Comparison of ENCODE assay signal across 10 cellular contexts in genomic region chr17:39748444-39749034, GRCh38. TPM values are rescaled to one million over a fixed set of nuclear protein-coding genes. Genes with fewer than 3 reads are reported as not detected.
DNase-seq lines count a peak whose midpoint lies in the region; ATAC-seq, FAIRE-seq and TF ChIP-seq lines count a peak whose summit lies in the region.
"Not testable (repeated sequence)": the region's sequence is repeated elsewhere in the genome, so short reads cannot be mapped to it uniquely, and the experiment has no call there.
"Had no signal": no experiment of that assay in that cellular context is flagged by ENCODE, and none has a peak within 500 bp of the region (broad histone marks: within the 10 kb centered on the region; RNA-seq: fewer than 3 reads in every experiment).

No MANE protein-coding gene starts in this region.

- not testable (repeated sequence) for BruUV-seq in IMR-90 (replicated peaks; lab: Mats Ljungman, UMichigan); K562 (replicated peaks; lab: Mats Ljungman, UMichigan); HepG2 (replicated peaks; lab: Mats Ljungman, UMichigan)

- in situ Hi-C loops in IMR-90 (cut with MboI; ENCODE audit: low sequenced_read_pairs); K562 (cut with MboI); HepG2 (cut with HindIII; ENCODE audit: extremely low pct_ligation_motif_present, low pct_unique_long_range_greater_than_20kb): not testable (repeated sequence)

- not testable (repeated sequence) for H4K8ac ChIP-seq in IMR-90 (ENCODE audit: low read depth in 2 of 2, low read length in 2 of 2)

- H3K4ac ChIP-seq in IMR-90 (ENCODE audit: low read depth, low read length), result not testable (repeated sequence)

- H2BK5ac ChIP-seq in IMR-90 (ENCODE audit: low read depth, low read length, poor library complexity, severe bottlenecking), result not testable (repeated sequence)

- H3K27me3 Mint-ChIP-seq in activated T-cell treated with anti-CD3 and anti-CD28 coated beads, Interleukin-2, amount 50 U/mL, for 72 hours (ENCODE audit: low read depth), result not testable (repeated sequence)
- H3K27me3 Mint-ChIP-seq in nephron (ENCODE audit: low read depth), result peaks cover 18% of the 10 kb centered on the region

- H3K4me3 Mint-ChIP-seq in activated T-cell treated with anti-CD3 and anti-CD28 coated beads, Interleukin-2, amount 50 U/mL, for 72 hours; nephron: not testable (repeated sequence)

- peak overlapping the region; percentile 15 for H3K27ac Mint-ChIP-seq in activated T-cell treated with anti-CD3 and anti-CD28 coated beads, Interleukin-2, amount 50 U/mL, for 72 hours
- peak overlapping the region in 2 of 3 experiments; percentile 38 to 63 for H3K27ac Mint-ChIP-seq in nephron

- not testable (repeated sequence) for H3K4me3 ChIP-seq in IMR-90 (ENCODE audit: insufficient read depth, low read depth, low read length); K562; HepG2 (replicated peaks in 1 of 3; ENCODE audit: insufficient read depth in 1 of 3, low read depth in 2 of 3, low read length in 3 of 3); sigmoid colon

- not testable (repeated sequence) for TF ChIP-seq CTCF in IMR-90 (conservative IDR thresholded peaks at IDR 0.05; ENCODE audit: low read depth, low read length); K562 (IDR thresholded peaks at IDR 0.05 in 2 of 3, conservative IDR thresholded peaks at IDR 0.05 in 1 of 3; ENCODE audit: insufficient read depth in 2 of 3, low read depth in 1 of 3, low read length in 3 of 3); HepG2 (CRISPR knock-in tag; IDR thresholded peaks at IDR 0.05); nephron (IDR thresholded peaks at IDR 0.05; ENCODE audit: unreplicated experiment in 3 of 3); sigmoid colon (IDR thresholded peaks at IDR 0.05)

- H3K4me1 ChIP-seq in IMR-90 (ENCODE audit: control insufficient read depth, insufficient read depth, low read length), result not testable (repeated sequence)
- peaks cover 9 to 35% of the 10 kb centered on the region in 2 experiments; a peak in 4 of 5 replicates for H3K4me1 ChIP-seq in K562 (replicated peaks in 1 of 2; ENCODE audit: control insufficient read depth in 2 of 2, insufficient read depth in 2 of 2, low read length in 2 of 2)
- H3K4me1 ChIP-seq in HepG2 (ENCODE audit: insufficient read depth, low read length), result peaks cover 55% of the 10 kb centered on the region
- H3K4me1 ChIP-seq in sigmoid colon, result peaks cover 0 to 16% (median 7%) of the 10 kb centered on the region in 4 donors

- not testable (repeated sequence) for H3K79me1 ChIP-seq in IMR-90 (ENCODE audit: low read depth in 1 of 2, low read length in 2 of 2)

- H3K18ac ChIP-seq in IMR-90 (ENCODE audit: low read depth, low read length), result not testable (repeated sequence)

- H2BK120ac ChIP-seq in IMR-90 (ENCODE audit: low read depth, low read length), result not testable (repeated sequence)

- not testable (repeated sequence) for H3K9me3 ChIP-seq in IMR-90 (ENCODE audit: control insufficient read depth, insufficient read depth, low read length); K562 (replicated peaks; ENCODE audit: control insufficient read depth, insufficient read depth, low read depth, low read length); HepG2 (ENCODE audit: low read length); sigmoid colon

- H3K23ac ChIP-seq in IMR-90 (ENCODE audit: low read depth, low read length), result not testable (repeated sequence)

- H3K27me3 ChIP-seq in IMR-90 (ENCODE audit: control insufficient read depth, insufficient read depth, low read length) (peaks cover 21% of the 10 kb centered on the region), sigmoid colon (peaks cover 0 to 12% (median 4%) of the 10 kb centered on the region in 3 donors)
- not testable (repeated sequence) for H3K27me3 ChIP-seq in K562 (ENCODE audit: control insufficient read depth in 2 of 2, insufficient read depth in 2 of 2, low read length in 2 of 2); HepG2 (ENCODE audit: control insufficient read depth in 1 of 2, insufficient read depth in 2 of 2, low read length in 2 of 2)

- not testable (repeated sequence) for H2BK15ac ChIP-seq in IMR-90 (ENCODE audit: low read depth, low read length)

- H3K9me1 ChIP-seq in IMR-90 (ENCODE audit: insufficient read depth, low read length); K562 (ENCODE audit: control insufficient read depth, insufficient read depth, low read length): not testable (repeated sequence)

- FAIRE-seq in K562 (lab: Jason Lieb, UNC); HepG2 (lab: Jason Lieb, UNC): not testable (repeated sequence)

- not testable (repeated sequence) for H3K36me3 Mint-ChIP-seq in activated T-cell treated with anti-CD3 and anti-CD28 coated beads, Interleukin-2, amount 50 U/mL, for 72 hours (ENCODE audit: insufficient read depth in 2 of 2); nephron (ENCODE audit: low read depth)

- no CpG with 5 or more reads among the region's 8 CpGs for WGBS in IMR-90 (ENCODE audit: extremely low coverage in 2 of 2, insufficient read length in 1 of 2), 2 experiments
- 35% methylated on average over 6 of the region's 8 CpGs for WGBS in K562 (ENCODE audit: insufficient coverage, low coverage, missing lambda C conversion rate)
- WGBS in HepG2 (ENCODE audit: low lambda C conversion rate), result 89% methylated on average over 8 of the region's 8 CpGs
- WGBS in sigmoid colon, 2 donors, result 93 to 97% methylated on average over 8 of the region's 8 CpGs

- H3K4me1 Mint-ChIP-seq in activated T-cell treated with anti-CD3 and anti-CD28 coated beads, Interleukin-2, amount 50 U/mL, for 72 hours (ENCODE audit: low read depth), result peaks cover 25% of the 10 kb centered on the region
- H3K4me1 Mint-ChIP-seq in nephron, result peaks cover 20% of the 10 kb centered on the region

- not testable (repeated sequence) for H4K5ac ChIP-seq in IMR-90 (ENCODE audit: low read depth, low read length)

- ATAC-seq in IMR-90 (ENCODE audit: low read depth); activated T-cell treated with anti-CD3 and anti-CD28 coated beads, Interleukin-2, amount 50 U/mL, for 72 hours (replicated peaks in 1 of 2); K562; HepG2: not testable (repeated sequence)

- H2AK9ac ChIP-seq in IMR-90 (replicated peaks; ENCODE audit: low read depth, low read length, poor library complexity), result not testable (repeated sequence)

- not testable (repeated sequence) for H3K4me2 ChIP-seq in IMR-90 (ENCODE audit: low read depth, low read length); K562 (ENCODE audit: insufficient read depth, low read length); HepG2 (ENCODE audit: low read depth, low read length)

- H3K9ac ChIP-seq in IMR-90 (ENCODE audit: low read depth, low read length); K562 (ENCODE audit: insufficient read depth in 1 of 2, low read depth in 2 of 2, low read length in 2 of 2); HepG2 (ENCODE audit: insufficient read depth, low read depth, low read length): not testable (repeated sequence)

- intact Hi-C loops in IMR-90 (cut with micrococcal nuclease); K562 (cut with micrococcal nuclease); HepG2 (cut with micrococcal nuclease; ENCODE audit: unreplicated experiment); sigmoid colon (cut with DNase I): not testable (repeated sequence)

- DNase-seq in IMR-90; activated T-cell treated with anti-CD3 and anti-CD28 coated beads, Interleukin-2, amount 50 U/mL, for 72 hours; K562 (ENCODE audit: extremely low read depth in 1 of 4, low spot score in 3 of 4); HepG2 (ENCODE audit: low spot score): not testable (repeated sequence)
- DNase-seq in sigmoid colon, result peak; percentile 26

- H3K14ac ChIP-seq in IMR-90 (replicated peaks; ENCODE audit: low read depth, low read length), result not testable (repeated sequence)

- H3K36me3 ChIP-seq in IMR-90 (ENCODE audit: control insufficient read depth, insufficient read depth, low read length); K562 (ENCODE audit: control insufficient read depth, insufficient read depth, low read length); sigmoid colon: not testable (repeated sequence)
- H3K36me3 ChIP-seq in HepG2 (replicated peaks in 1 of 2; ENCODE audit: control insufficient read depth in 1 of 2, insufficient read depth in 2 of 2, low read length in 2 of 2), result peaks cover 28 to 34% of the 10 kb centered on the region in 2 experiments

- CTCF ChIA-PET in IMR-90 (lab: Yijun Ruan, JAX) (interaction anchor here (0.6 to 1.3 kb wide), 3 partner anchors 16 to 1933 kb away, joined by 3 read pairs; no protein-coding TSS in a partner anchor), HepG2 (lab: Yijun Ruan, JAX; ENCODE audit: low intra/inter-chr PET ratio, low total read pairs) (interaction anchor here (1.3 kb wide), 1 partner anchor 127 kb away, joined by 4 read pairs; no protein-coding TSS in a partner anchor)
- CTCF ChIA-PET in K562 (lab: Yijun Ruan, JAX; ENCODE audit: low intra/inter-chr PET ratio), result not testable (repeated sequence)

- H3K9me3 Mint-ChIP-seq in activated T-cell treated with anti-CD3 and anti-CD28 coated beads, Interleukin-2, amount 50 U/mL, for 72 hours; nephron: not testable (repeated sequence)

- not testable (repeated sequence) for H2BK20ac ChIP-seq in IMR-90 (ENCODE audit: low read depth, low read length)

- H2AFZ ChIP-seq in IMR-90 (replicated peaks; ENCODE audit: low read length, poor library complexity); K562 (ENCODE audit: low read depth, low read length); HepG2 (ENCODE audit: low read length): not testable (repeated sequence)

- not testable (repeated sequence) for H2AK5ac ChIP-seq in IMR-90 (ENCODE audit: low read depth, low read length)

- H3K79me2 ChIP-seq in K562 (ENCODE audit: control insufficient read depth, insufficient read depth, low read length); HepG2 (ENCODE audit: insufficient read depth, low read length): not testable (repeated sequence)

- H4K91ac ChIP-seq in IMR-90 (ENCODE audit: insufficient read depth, low read depth, low read length), result not testable (repeated sequence)

- not testable (repeated sequence) for H3K56ac ChIP-seq in IMR-90 (ENCODE audit: extremely low read depth, insufficient read depth, low read length)

- POLR2A ChIA-PET in IMR-90 (lab: Charles Lee; ENCODE audit: unreplicated experiment), result not testable (repeated sequence)
- POLR2A ChIA-PET in K562 (lab: Yijun Ruan, JAX) (interaction anchor here (0.5 to 0.7 kb wide), 2 partner anchors 14 to 450 kb away, joined by 3 read pairs; no protein-coding TSS in a partner anchor), HepG2 (lab: Yijun Ruan, JAX) (interaction anchor here (2.5 to 5.2 kb wide), 4 partner anchors 9 to 61 kb away, joined by 7 to 79 read pairs (median 28); partner anchors contain the start of gene PGAP3)

- TF ChIP-seq RAD21 in IMR-90 (IDR thresholded peaks at IDR 0.05; ENCODE audit: low read length); K562 (CRISPR knock-in tag; conservative IDR thresholded peaks at IDR 0.05 in 1 of 2, IDR thresholded peaks at IDR 0.05 in 1 of 2); HepG2 (CRISPR knock-in tag; IDR thresholded peaks at IDR 0.05): not testable (repeated sequence)

- not testable (repeated sequence) for TF ChIP-seq EP300 in K562 (IDR thresholded peaks at IDR 0.05; ENCODE audit: low read length); HepG2 (IDR thresholded peaks at IDR 0.05; ENCODE audit: low read depth in 2 of 2, low read length in 2 of 2); HepG2 (CRISPR knock-in tag; IDR thresholded peaks at IDR 0.05; ENCODE audit: borderline replicate concordance); sigmoid colon (IDR thresholded peaks at IDR 0.05)

- H3K27ac ChIP-seq in IMR-90 (ENCODE audit: insufficient read depth, low read length); K562 (ENCODE audit: extremely low read depth, low read depth, low read length); sigmoid colon: not testable (repeated sequence)
- H3K27ac ChIP-seq in HepG2 (ENCODE audit: extremely low read length, insufficient read depth, low read length), result peak overlapping the region; percentile 16

- dilution Hi-C loops in IMR-90 (cut with HindIII; ENCODE audit: low sequenced_read_pairs, unreplicated experiment), result not testable (repeated sequence)

- not testable (repeated sequence) for H4K20me1 ChIP-seq in IMR-90 (ENCODE audit: insufficient read depth, low read length); K562 (replicated peaks; ENCODE audit: control insufficient read depth, insufficient read depth, low read length); HepG2 (ENCODE audit: insufficient read depth, low read length)

- not testable (repeated sequence) for TF ChIP-seq POLR2A in IMR-90 (IDR thresholded peaks at IDR 0.05; ENCODE audit: low read depth, low read length); K562 (conservative IDR thresholded peaks at IDR 0.05); HepG2 (IDR thresholded peaks at IDR 0.05; ENCODE audit: insufficient read depth in 1 of 2, low read depth in 2 of 2, low read length in 2 of 2); sigmoid colon (IDR thresholded peaks at IDR 0.05)

RNA-seq across cellular contexts. Expression of gene GRB7, which starts 10.8 kb away (rescaled TPM):
- total RNA-seq in IMR-90 (2012; rRNA removed) (under 0.01 and 0.18 TPM in 2 replicates), K562 (2014; rRNA removed) (5.1 and 5.9 TPM in 2 replicates), K562 (2014; rRNA removed; fragmentation: Illumina TruSeq; extraction: Trizol) (1.9 and 2.2 TPM in 2 replicates), K562 (2015; rRNA removed; fragmentation: Illumina TruSeq; extraction: Trizol) (1.6 and 2.1 TPM in 2 replicates), K562 (2021) (5.0 and 6.0 TPM in 2 replicates), HepG2 (2016; rRNA removed; fragmentation: Illumina TruSeq; extraction: Trizol) (41.7 and 60.2 TPM in 2 replicates), sigmoid colon (under 1 TPM in 1 of 4 donors, not detected in 3; under 0.01 TPM)
- polyA plus RNA-seq in IMR-90 (2012; rRNA removed) (0.14 and 0.36 TPM in 2 replicates), K562 (2011; rRNA removed) (1.6 and 2.4 TPM in 2 replicates), K562 (2014; fragmentation: Illumina TruSeq; extraction: Trizol) (6.2 and 6.4 TPM in 2 replicates), K562 (2014; fragmentation: Nextera tagmentation; extraction: Ambion mirVana) (under 1 TPM; 0.04 to 0.08 TPM), K562 (2014; rRNA removed) (3.0 and 4.1 TPM in 2 replicates), HepG2 (2011; rRNA removed) (77.7 and 92.3 TPM in 2 replicates), sigmoid colon (10 to 100 TPM; 13.2 to 17.9 (median 13.2) TPM)
- polyA plus RNA-seq in IMR-90 (2012; cell fraction: cytosol; rRNA removed), result 0.12 and 0.26 TPM in 2 replicates
- polyA plus RNA-seq in IMR-90 (2012; cell fraction: nucleus; rRNA removed; ENCODE audit: low replicate concordance), result 0.57 and 1.1 TPM in 2 replicates
- 1 to 10 TPM; 3.5 to 6.0 TPM for total RNA-seq in activated T-cell treated with anti-CD3 and anti-CD28 coated beads, Interleukin-2, amount 50 U/mL, for 72 hours
- total RNA-seq in K562 (2011; cell fraction: chromatin; rRNA removed; ENCODE audit: low replicate concordance), result 7.8 and 23.1 TPM in 2 replicates
- total RNA-seq in K562 (2011; cell fraction: nucleolus; rRNA removed), result 14.2 and 16.3 TPM in 2 replicates
- total RNA-seq in K562 (2011; cell fraction: nucleoplasm; rRNA removed), result 10.2 and 11.2 TPM in 2 replicates
- 1.8 and 4.1 TPM in 2 replicates for polyA plus RNA-seq in K562 (2011; cell fraction: cytosol; rRNA removed)
- polyA plus RNA-seq in K562 (2011; cell fraction: nucleus; rRNA removed), result 7.6 and 13.2 TPM in 2 replicates
- 3.2 and 6.3 TPM in 2 replicates for polyA plus RNA-seq in K562 (2012)
- polyA minus RNA-seq in K562 (2011; rRNA and poly(A)+ RNA removed), result 0.87 and 1.7 TPM in 2 replicates
- polyA minus RNA-seq in K562 (2011; cell fraction: cytosol; rRNA and poly(A)+ RNA removed), result 2.4 and 2.7 TPM in 2 replicates
- 2.4 and 3.4 TPM in 2 replicates for polyA minus RNA-seq in K562 (2011; cell fraction: nucleus; rRNA and poly(A)+ RNA removed)
- 17.9 and 20.4 TPM in 2 replicates for total RNA-seq in HepG2 (2016; cell fraction: cytosol; rRNA removed; fragmentation: Illumina TruSeq; extraction: Trizol; ENCODE audit: low read depth)
- total RNA-seq in HepG2 (2016; cell fraction: insoluble cytoplasmic fraction; rRNA removed; fragmentation: Illumina TruSeq; extraction: Trizol), result 38.5 and 64.6 TPM in 2 replicates
- total RNA-seq in HepG2 (2016; cell fraction: membrane; rRNA removed; fragmentation: Illumina TruSeq; extraction: Trizol), result 31.4 and 31.5 TPM in 2 replicates
- total RNA-seq in HepG2 (2016; cell fraction: nucleus; rRNA removed; fragmentation: Illumina TruSeq; extraction: Trizol), result 57.0 and 59.4 TPM in 2 replicates
- polyA plus RNA-seq in HepG2 (2011; cell fraction: cytosol; rRNA removed), result 36.7 and 60.1 TPM in 2 replicates
- 319 and 344 TPM in 2 replicates for polyA plus RNA-seq in HepG2 (2011; cell fraction: nucleus; rRNA removed)
- polyA plus RNA-seq in HepG2 (2012), result 60.9 and 73.8 TPM in 2 replicates
- polyA plus RNA-seq in HepG2 (2016; cell fraction: cytosol; fragmentation: Illumina TruSeq; extraction: Trizol; ENCODE audit: low read depth), result 8.5 and 8.6 TPM in 2 replicates
- polyA plus RNA-seq in HepG2 (2016; cell fraction: insoluble cytoplasmic fraction; fragmentation: Illumina TruSeq; extraction: Trizol; ENCODE audit: low read depth), result 45.6 and 58.3 TPM in 2 replicates
- 13.3 and 14.8 TPM in 2 replicates for polyA plus RNA-seq in HepG2 (2016; cell fraction: membrane; fragmentation: Illumina TruSeq; extraction: Trizol; ENCODE audit: low read depth)
- 147 and 156 TPM in 2 replicates for polyA plus RNA-seq in HepG2 (2016; cell fraction: nucleus; fragmentation: Illumina TruSeq; extraction: Trizol; ENCODE audit: insufficient read depth, low read depth)
- 9.1 and 160 TPM in 2 replicates for polyA minus RNA-seq in HepG2 (2011; rRNA and poly(A)+ RNA removed; ENCODE audit: low replicate concordance)
- 55.8 and 65.9 TPM in 2 replicates for polyA minus RNA-seq in HepG2 (2011; cell fraction: cytosol; rRNA and poly(A)+ RNA removed)
- polyA minus RNA-seq in HepG2 (2011; cell fraction: nucleus; rRNA and poly(A)+ RNA removed), result 80.7 and 95.9 TPM in 2 replicates
- total RNA-seq: CD4-positive, alpha-beta T cell; CD8-positive, alpha-beta memory T cell; HFFc6 had no signal
- polyA plus RNA-seq: CD14-positive monocyte; CD8-positive, alpha-beta memory T cell had no signal

RNA-seq across cellular contexts. Expression of gene MIEN1, which starts 18.2 kb away (rescaled TPM):
- total RNA-seq in IMR-90 (2012; rRNA removed) (20.3 and 22.2 TPM in 2 replicates), K562 (2014; rRNA removed) (80.6 and 95.1 TPM in 2 replicates), K562 (2014; rRNA removed; fragmentation: Illumina TruSeq; extraction: Trizol) (58.3 and 61.3 TPM in 2 replicates), K562 (2015; rRNA removed; fragmentation: Illumina TruSeq; extraction: Trizol) (66.3 and 70.2 TPM in 2 replicates), K562 (2021) (65.7 and 67.9 TPM in 2 replicates), HepG2 (2016; rRNA removed; fragmentation: Illumina TruSeq; extraction: Trizol) (40.6 and 48.6 TPM in 2 replicates), sigmoid colon (10 to 100 TPM; 52.4 to 65.5 (median 54.8) TPM)
- polyA plus RNA-seq in IMR-90 (2012; rRNA removed) (75.6 and 82.4 TPM in 2 replicates), K562 (2011; rRNA removed) (60.8 and 81.8 TPM in 2 replicates), K562 (2014; fragmentation: Illumina TruSeq; extraction: Trizol) (114 and 142 TPM in 2 replicates), K562 (2014; fragmentation: Nextera tagmentation; extraction: Ambion mirVana) (10 to 100 TPM; 70.5 to 78.9 TPM), K562 (2014; rRNA removed) (103 and 135 TPM in 2 replicates), HepG2 (2011; rRNA removed) (56.6 and 68.2 TPM in 2 replicates), sigmoid colon (100 to 1,000 TPM in 2 of 3 donors, 10 to 100 TPM in 1; 86.3 to 226 (median 195) TPM)
- 81.7 and 149 TPM in 2 replicates for polyA plus RNA-seq in IMR-90 (2012; cell fraction: cytosol; rRNA removed)
- polyA plus RNA-seq in IMR-90 (2012; cell fraction: nucleus; rRNA removed; ENCODE audit: low replicate concordance), result 24.0 and 30.9 TPM in 2 replicates
- 10 to 100 TPM; 39.4 to 40.1 TPM for total RNA-seq in activated T-cell treated with anti-CD3 and anti-CD28 coated beads, Interleukin-2, amount 50 U/mL, for 72 hours
- 17.7 and 44.9 TPM in 2 replicates for total RNA-seq in K562 (2011; cell fraction: chromatin; rRNA removed; ENCODE audit: low replicate concordance)
- total RNA-seq in K562 (2011; cell fraction: nucleolus; rRNA removed), result 41.2 and 48.0 TPM in 2 replicates
- 37.9 and 44.1 TPM in 2 replicates for total RNA-seq in K562 (2011; cell fraction: nucleoplasm; rRNA removed)
- polyA plus RNA-seq in K562 (2011; cell fraction: cytosol; rRNA removed), result 63.1 and 98.3 TPM in 2 replicates
- 42.4 and 82.9 TPM in 2 replicates for polyA plus RNA-seq in K562 (2011; cell fraction: nucleus; rRNA removed)
- polyA plus RNA-seq in K562 (2012), result 80.4 and 82.0 TPM in 2 replicates
- polyA minus RNA-seq in K562 (2011; rRNA and poly(A)+ RNA removed), result 14.3 and 24.3 TPM in 2 replicates
- polyA minus RNA-seq in K562 (2011; cell fraction: cytosol; rRNA and poly(A)+ RNA removed), result 11.5 and 25.5 TPM in 2 replicates
- 19.3 and 20.3 TPM in 2 replicates for polyA minus RNA-seq in K562 (2011; cell fraction: nucleus; rRNA and poly(A)+ RNA removed)
- 50.1 and 73.7 TPM in 2 replicates for total RNA-seq in HepG2 (2016; cell fraction: cytosol; rRNA removed; fragmentation: Illumina TruSeq; extraction: Trizol; ENCODE audit: low read depth)
- total RNA-seq in HepG2 (2016; cell fraction: insoluble cytoplasmic fraction; rRNA removed; fragmentation: Illumina TruSeq; extraction: Trizol), result 43.9 and 49.0 TPM in 2 replicates
- total RNA-seq in HepG2 (2016; cell fraction: membrane; rRNA removed; fragmentation: Illumina TruSeq; extraction: Trizol), result 66.3 and 82.4 TPM in 2 replicates
- total RNA-seq in HepG2 (2016; cell fraction: nucleus; rRNA removed; fragmentation: Illumina TruSeq; extraction: Trizol), result 18.4 and 23.7 TPM in 2 replicates
- polyA plus RNA-seq in HepG2 (2011; cell fraction: cytosol; rRNA removed), result 62.1 and 67.0 TPM in 2 replicates
- 27.3 and 39.8 TPM in 2 replicates for polyA plus RNA-seq in HepG2 (2011; cell fraction: nucleus; rRNA removed)
- polyA plus RNA-seq in HepG2 (2012), result 38.6 and 44.5 TPM in 2 replicates
- polyA plus RNA-seq in HepG2 (2016; cell fraction: cytosol; fragmentation: Illumina TruSeq; extraction: Trizol; ENCODE audit: low read depth), result 106 and 131 TPM in 2 replicates
- 73.3 and 81.4 TPM in 2 replicates for polyA plus RNA-seq in HepG2 (2016; cell fraction: insoluble cytoplasmic fraction; fragmentation: Illumina TruSeq; extraction: Trizol; ENCODE audit: low read depth)
- 100 and 131 TPM in 2 replicates for polyA plus RNA-seq in HepG2 (2016; cell fraction: membrane; fragmentation: Illumina TruSeq; extraction: Trizol; ENCODE audit: low read depth)
- polyA plus RNA-seq in HepG2 (2016; cell fraction: nucleus; fragmentation: Illumina TruSeq; extraction: Trizol; ENCODE audit: insufficient read depth, low read depth), result 45.4 and 54.1 TPM in 2 replicates
- polyA minus RNA-seq in HepG2 (2011; rRNA and poly(A)+ RNA removed; ENCODE audit: low replicate concordance), result 30.0 and 48.1 TPM in 2 replicates
- polyA minus RNA-seq in HepG2 (2011; cell fraction: cytosol; rRNA and poly(A)+ RNA removed), result 11.5 and 16.0 TPM in 2 replicates
- polyA minus RNA-seq in HepG2 (2011; cell fraction: nucleus; rRNA and poly(A)+ RNA removed), result 10.6 and 14.7 TPM in 2 replicates

RNA-seq across cellular contexts. Expression of gene ERBB2, which starts 48.7 kb away (rescaled TPM):
- total RNA-seq in IMR-90 (2012; rRNA removed) (26.1 and 28.7 TPM in 2 replicates), K562 (2014; rRNA removed) (3.3 and 3.5 TPM in 2 replicates), K562 (2014; rRNA removed; fragmentation: Illumina TruSeq; extraction: Trizol) (2.7 and 2.8 TPM in 2 replicates), K562 (2015; rRNA removed; fragmentation: Illumina TruSeq; extraction: Trizol) (2.5 and 3.2 TPM in 2 replicates), K562 (2021) (4.6 and 5.6 TPM in 2 replicates), HepG2 (2016; rRNA removed; fragmentation: Illumina TruSeq; extraction: Trizol) (30.2 and 64.1 TPM in 2 replicates), sigmoid colon (10 to 100 TPM; 16.9 to 26.3 (median 22.5) TPM)
- polyA plus RNA-seq in IMR-90 (2012; rRNA removed) (33.3 and 34.6 TPM in 2 replicates), K562 (2011; rRNA removed) (3.2 and 4.7 TPM in 2 replicates), K562 (2014; fragmentation: Illumina TruSeq; extraction: Trizol) (3.4 and 4.2 TPM in 2 replicates), K562 (2014; fragmentation: Nextera tagmentation; extraction: Ambion mirVana) (under 1 TPM; 0.74 to 0.79 TPM), K562 (2014; rRNA removed) (4.1 and 6.3 TPM in 2 replicates), HepG2 (2011; rRNA removed) (57.7 and 77.7 TPM in 2 replicates), sigmoid colon (10 to 100 TPM; 11.8 to 58.9 (median 21.0) TPM)
- polyA plus RNA-seq in IMR-90 (2012; cell fraction: cytosol; rRNA removed), result 26.4 and 33.2 TPM in 2 replicates
- polyA plus RNA-seq in IMR-90 (2012; cell fraction: nucleus; rRNA removed; ENCODE audit: low replicate concordance), result 34.2 and 69.9 TPM in 2 replicates
- total RNA-seq in activated T-cell treated with anti-CD3 and anti-CD28 coated beads, Interleukin-2, amount 50 U/mL, for 72 hours, result 10 to 100 TPM in 1 of 2 donors, 1 to 10 TPM in 1; 8.2 to 12.1 TPM
- 14.2 and 27.1 TPM in 2 replicates for total RNA-seq in K562 (2011; cell fraction: chromatin; rRNA removed; ENCODE audit: low replicate concordance)
- total RNA-seq in K562 (2011; cell fraction: nucleolus; rRNA removed), result 12.6 and 13.8 TPM in 2 replicates
- 12.0 and 14.7 TPM in 2 replicates for total RNA-seq in K562 (2011; cell fraction: nucleoplasm; rRNA removed)
- 2.6 and 5.3 TPM in 2 replicates for polyA plus RNA-seq in K562 (2011; cell fraction: cytosol; rRNA removed)
- polyA plus RNA-seq in K562 (2011; cell fraction: nucleus; rRNA removed), result 9.1 and 15.6 TPM in 2 replicates
- 3.2 and 6.6 TPM in 2 replicates for polyA plus RNA-seq in K562 (2012)
- 3.3 and 5.3 TPM in 2 replicates for polyA minus RNA-seq in K562 (2011; rRNA and poly(A)+ RNA removed)
- polyA minus RNA-seq in K562 (2011; cell fraction: cytosol; rRNA and poly(A)+ RNA removed), result 2.5 TPM in 2 replicates
- polyA minus RNA-seq in K562 (2011; cell fraction: nucleus; rRNA and poly(A)+ RNA removed), result 3.2 and 3.9 TPM in 2 replicates
- total RNA-seq in HepG2 (2016; cell fraction: cytosol; rRNA removed; fragmentation: Illumina TruSeq; extraction: Trizol; ENCODE audit: low read depth), result 29.4 and 32.0 TPM in 2 replicates
- total RNA-seq in HepG2 (2016; cell fraction: insoluble cytoplasmic fraction; rRNA removed; fragmentation: Illumina TruSeq; extraction: Trizol), result 24.5 and 63.0 TPM in 2 replicates
- total RNA-seq in HepG2 (2016; cell fraction: membrane; rRNA removed; fragmentation: Illumina TruSeq; extraction: Trizol), result 21.8 and 22.8 TPM in 2 replicates
- total RNA-seq in HepG2 (2016; cell fraction: nucleus; rRNA removed; fragmentation: Illumina TruSeq; extraction: Trizol), result 81.6 and 99.0 TPM in 2 replicates
- 36.7 and 42.6 TPM in 2 replicates for polyA plus RNA-seq in HepG2 (2011; cell fraction: cytosol; rRNA removed)
- polyA plus RNA-seq in HepG2 (2011; cell fraction: nucleus; rRNA removed), result 210 and 211 TPM in 2 replicates
- polyA plus RNA-seq in HepG2 (2012), result 69.2 and 69.6 TPM in 2 replicates
- polyA plus RNA-seq in HepG2 (2016; cell fraction: cytosol; fragmentation: Illumina TruSeq; extraction: Trizol; ENCODE audit: low read depth), result 4.2 and 4.3 TPM in 2 replicates
- 25.3 and 32.1 TPM in 2 replicates for polyA plus RNA-seq in HepG2 (2016; cell fraction: insoluble cytoplasmic fraction; fragmentation: Illumina TruSeq; extraction: Trizol; ENCODE audit: low read depth)
- polyA plus RNA-seq in HepG2 (2016; cell fraction: membrane; fragmentation: Illumina TruSeq; extraction: Trizol; ENCODE audit: low read depth), result 8.5 and 9.9 TPM in 2 replicates
- 149 and 153 TPM in 2 replicates for polyA plus RNA-seq in HepG2 (2016; cell fraction: nucleus; fragmentation: Illumina TruSeq; extraction: Trizol; ENCODE audit: insufficient read depth, low read depth)
- polyA minus RNA-seq in HepG2 (2011; rRNA and poly(A)+ RNA removed; ENCODE audit: low replicate concordance), result 39.8 and 292 TPM in 2 replicates
- 52.4 and 60.7 TPM in 2 replicates for polyA minus RNA-seq in HepG2 (2011; cell fraction: cytosol; rRNA and poly(A)+ RNA removed)
- polyA minus RNA-seq in HepG2 (2011; cell fraction: nucleus; rRNA and poly(A)+ RNA removed), result 58.8 and 83.7 TPM in 2 replicates
